ENCODE assay signal across 8 cellular contexts in the genomic region with DNA sequence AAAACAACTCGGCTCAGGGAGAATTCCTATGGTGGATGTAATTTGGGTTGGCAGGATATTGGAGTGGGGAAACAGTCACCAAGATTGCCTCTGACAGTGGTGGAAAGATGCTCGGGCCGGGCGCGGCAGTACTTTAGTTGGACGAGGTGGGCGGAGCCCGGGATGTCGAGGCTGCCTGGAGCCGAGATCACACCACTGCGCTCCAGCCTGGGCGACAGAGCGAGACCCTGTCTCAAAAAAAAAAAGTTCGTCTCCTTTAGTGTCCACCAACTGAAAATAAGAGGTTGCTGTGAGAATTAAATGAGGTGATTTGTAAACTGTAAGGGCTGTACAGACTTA. TPM values are rescaled to one million over a fixed set of nuclear protein-coding genes. Genes with fewer than 3 reads are reported as not detected.
DNase-seq lines count a peak whose midpoint lies in the region; ATAC-seq, FAIRE-seq and TF ChIP-seq lines count a peak whose summit lies in the region.

No MANE protein-coding gene starts in this region.

- H2AFZ ChIP-seq in SU-DHL-6 (ENCODE audit: low read depth, low read length, severe bottlenecking), result peak overlapping the region; percentile 6
- peak overlapping the region; percentile 93 for H2AFZ ChIP-seq in astrocyte (ENCODE audit: low read depth, low read length)
- peak overlapping the region; percentile 26 for H2AFZ ChIP-seq in smooth muscle cell (ENCODE audit: low read depth)

- H3K27me3 ChIP-seq in SU-DHL-6 (ENCODE audit: low read length) (no peaks in the 10 kb centered on the region), astrocyte (ENCODE audit: insufficient read depth, low read length) (no peaks in the 10 kb centered on the region), iPS-18a (ENCODE audit: control insufficient read depth, insufficient read depth, low read length) (no peaks in the 10 kb centered on the region), smooth muscle cell (ENCODE audit: low read depth) (no peaks in the 10 kb centered on the region)

- H3K27ac Mint-ChIP-seq in astrocyte (ENCODE audit: unreplicated experiment), result peak overlapping the region; percentile 91

- TF ChIP-seq CTCF in SU-DHL-6 (IDR thresholded peaks at IDR 0.05; ENCODE audit: insufficient read depth, low read length, poor library complexity, severe bottlenecking) (no peak), astrocyte (IDR thresholded peaks at IDR 0.05; ENCODE audit: insufficient read depth, low read depth, low read length) (no peak), smooth muscle cell (IDR thresholded peaks at IDR 0.05; ENCODE audit: borderline replicate concordance, insufficient read depth, poor library complexity, severe bottlenecking) (no peak)

- H3K27ac ChIP-seq in SU-DHL-6 (ENCODE audit: low read depth, low read length), result peak overlapping the region; percentile 36
- H3K27ac ChIP-seq in astrocyte (ENCODE audit: low read depth, low read length), result peak overlapping the region; percentile 96
- H3K27ac ChIP-seq in iPS-18a (ENCODE audit: low read length), result no peak overlapping the region
- H3K27ac ChIP-seq in smooth muscle cell (ENCODE audit: low read depth), result peak overlapping the region; percentile 79

- peaks cover 4% of the 10 kb centered on the region for H3K36me3 Mint-ChIP-seq in astrocyte (ENCODE audit: low read depth, unreplicated experiment)

- H3K4me1 Mint-ChIP-seq in astrocyte (ENCODE audit: low read depth, unreplicated experiment), result peaks cover 20% of the 10 kb centered on the region

- H3K27me3 Mint-ChIP-seq in astrocyte (ENCODE audit: low read depth, unreplicated experiment), result no peaks in the 10 kb centered on the region

- peak; percentile 10 for ATAC-seq in HG03439 (IDR thresholded peaks at IDR 0.05; ENCODE audit: unreplicated experiment)

- H4K20me1 ChIP-seq in SU-DHL-6 (ENCODE audit: low read depth, low read length) (peaks cover 16% of the 10 kb centered on the region), astrocyte (ENCODE audit: insufficient read depth, low read length) (peaks cover 30% of the 10 kb centered on the region), smooth muscle cell (ENCODE audit: low read depth) (peaks cover 20% of the 10 kb centered on the region)

- H3K9me3 Mint-ChIP-seq in astrocyte (ENCODE audit: unreplicated experiment), result no peaks in the 10 kb centered on the region

- peak overlapping the region; percentile 74 for H3K9ac ChIP-seq in SU-DHL-6 (ENCODE audit: low read length)
- H3K9ac ChIP-seq in astrocyte (ENCODE audit: low read length), result peak overlapping the region; percentile 96
- H3K9ac ChIP-seq in iPS-18a (ENCODE audit: low read length), result peak overlapping the region; percentile 98
- H3K9ac ChIP-seq in smooth muscle cell (ENCODE audit: low read depth), result peak overlapping the region; percentile 79

- H3K4me3 Mint-ChIP-seq in astrocyte (ENCODE audit: unreplicated experiment), result peak overlapping the region; percentile 94

- H3K4me2 ChIP-seq in SU-DHL-6 (ENCODE audit: low read depth, low read length, poor library complexity, severe bottlenecking) (peak overlapping the region; percentile 67), astrocyte (ENCODE audit: low read length) (peak overlapping the region; percentile 88), smooth muscle cell (peak overlapping the region; percentile 90)

- H3K79me2 ChIP-seq in SU-DHL-6 (ENCODE audit: insufficient read depth, low read length) (peaks cover 37% of the 10 kb centered on the region), astrocyte (ENCODE audit: insufficient read depth, low read length) (peaks cover 46% of the 10 kb centered on the region), smooth muscle cell (ENCODE audit: low read depth) (peaks cover 23% of the 10 kb centered on the region)

- H3F3A ChIP-seq in SU-DHL-6 (ENCODE audit: insufficient read depth), result peaks cover 44% of the 10 kb centered on the region
- H3F3A ChIP-seq in smooth muscle cell (ENCODE audit: low read depth), result peaks cover 14% of the 10 kb centered on the region

- H3K9me3 ChIP-seq in SU-DHL-6 (ENCODE audit: insufficient read depth, low read length), result no peaks in the 10 kb centered on the region
- no peaks in the 10 kb centered on the region for H3K9me3 ChIP-seq in astrocyte (ENCODE audit: insufficient read depth, low read depth, low read length)
- H3K9me3 ChIP-seq in iPS-18a (ENCODE audit: control insufficient read depth, low read depth, low read length), result no peaks in the 10 kb centered on the region
- H3K9me3 ChIP-seq in smooth muscle cell (replicated peaks; ENCODE audit: low read depth), result no peaks in the 10 kb centered on the region

- FAIRE-seq in astrocyte (lab: Jason Lieb, UNC), result no peak

- peaks cover 13% of the 10 kb centered on the region for H3K4me1 ChIP-seq in astrocyte (ENCODE audit: insufficient read depth, low read length)
- H3K4me1 ChIP-seq in iPS-18a (ENCODE audit: control insufficient read depth, low read depth, low read length), result peaks cover 8% of the 10 kb centered on the region
- H3K4me1 ChIP-seq in smooth muscle cell (ENCODE audit: low read depth), result peaks cover 12% of the 10 kb centered on the region

- H3K36me3 ChIP-seq in SU-DHL-6 (ENCODE audit: low read length) (peaks cover 38% of the 10 kb centered on the region), astrocyte (ENCODE audit: insufficient read depth, low read length) (peaks cover 31% of the 10 kb centered on the region), iPS-18a (ENCODE audit: control insufficient read depth, low read depth, low read length) (peaks cover 40% of the 10 kb centered on the region), smooth muscle cell (ENCODE audit: low read depth) (peaks cover 18% of the 10 kb centered on the region)

- WGBS in smooth muscle cell (ENCODE audit: low lambda C conversion rate), result 0% methylated on average over 14 of the region's 14 CpGs

- H3K9me2 ChIP-seq in SU-DHL-6 (replicated peaks; ENCODE audit: insufficient read depth, low read length), result no peaks in the 10 kb centered on the region

- H3K4me3 ChIP-seq in SU-DHL-6 (ENCODE audit: insufficient read depth, low read length, poor library complexity, severe bottlenecking) (peak overlapping the region; percentile 77), astrocyte (ENCODE audit: insufficient read depth, low read depth, low read length) (peak overlapping the region; percentile 97), iPS-18a (ENCODE audit: low read length) (peak overlapping the region; percentile 98), smooth muscle cell (peak overlapping the region; percentile 83)

- DNase-seq in Daoy (ENCODE audit: low read depth) (peak; percentile 55), astrocyte (ENCODE audit: low read depth) (peak; percentile 35), smooth muscle cell (lab: John Stamatoyannopoulos, UW; ENCODE audit: unreplicated experiment) (peak; percentile 26), KG1 (lab: John Stamatoyannopoulos, UW) (no peak), SKM-1 (lab: John Stamatoyannopoulos, UW; ENCODE audit: unreplicated experiment) (no peak)

RNA-seq across cellular contexts. Expression of gene NOL7, which starts 0.6 kb away (rescaled TPM):
- 356 and 382 TPM in 2 replicates for total RNA-seq in Daoy (2014; rRNA removed; shearing (Covaris generic))
- total RNA-seq in astrocyte (62.0 and 63.7 TPM in 2 replicates), smooth muscle cell (97.3 and 120 TPM in 2 replicates)
- polyA plus RNA-seq in smooth muscle cell, result 104 and 132 TPM in 2 replicates

RNA-seq across cellular contexts. Expression of gene SIRT5, which starts 41.4 kb away (rescaled TPM):
- total RNA-seq in Daoy (2014; rRNA removed; shearing (Covaris generic)), result 12.1 and 12.6 TPM in 2 replicates
- 8.6 and 10.3 TPM in 2 replicates for total RNA-seq in astrocyte
- 5.2 and 5.8 TPM in 2 replicates for total RNA-seq in smooth muscle cell
- 5.5 and 5.8 TPM in 2 replicates for polyA plus RNA-seq in smooth muscle cell

Comparison
In these comparisons a context has a peak if more than half of its experiments do, and no peak if none do; other contexts are left out.
1. DNase-seq: peak in Daoy (single experiment), astrocyte (single experiment) and smooth muscle cell (single experiment); none in KG1 (single experiment) and SKM-1 (single experiment).
2. H2AFZ ChIP-seq: peak in every context shown above with its lines; median percentile 93 in astrocyte; 26 in smooth muscle cell; 6 in SU-DHL-6.
3. Peak in every context shown above with its lines, with median percentiles within 50 percentile points of each other: H3K4me2 ChIP-seq, H3K4me3 ChIP-seq and H3K9ac ChIP-seq.